Comparison of ENCODE assay signal across 8 cellular contexts in genomic region chr20:4949833-4950178, GRCh38. TPM values are rescaled to one million over a fixed set of nuclear protein-coding genes. Genes with fewer than 3 reads are reported as not detected.
DNase-seq lines count a peak whose midpoint lies in the region; ATAC-seq and TF ChIP-seq lines count a peak whose summit lies in the region.

No MANE protein-coding gene starts in this region.

- no peak overlapping the region for H3K4me2 ChIP-seq in neural cell (ENCODE audit: low read length)

- H3K27ac ChIP-seq in A673 (ENCODE audit: low read depth, low read length, poor library complexity, severe bottlenecking) (no peak overlapping the region), WERI-Rb-1 (no peak overlapping the region), neural cell (ENCODE audit: low read length) (no peak overlapping the region)

- intact Hi-C loops in A673 (cut with micrococcal nuclease; ENCODE audit: unreplicated experiment): no loop called here

- DNase-seq in A673 (ENCODE audit: low spot score): peak; percentile 43
- no peak for DNase-seq in WERI-Rb-1
- no peak for DNase-seq in epithelial cell of proximal tubule (ENCODE audit: low read depth)
- DNase-seq in NK-92 treated with Interleukin-12 subunit alpha and Interleukin-12 subunit beta, amount 100 ng/mL, for 24 hours (lab: John Stamatoyannopoulos, UW): no peak
- no peak for DNase-seq in NCI-H1436 treated with DMSO at 0.1 percent for 48 hours (lab: John Stamatoyannopoulos, UW)

- no peak overlapping the region for H2AFZ ChIP-seq in neural cell (ENCODE audit: low read depth, low read length)

- no peak for TF ChIP-seq EP300 in neural cell (conservative IDR thresholded peaks at IDR 0.05; ENCODE audit: poor library complexity, severe bottlenecking)

- TF ChIP-seq RAD21 in neural cell (conservative IDR thresholded peaks at IDR 0.05): no peak

- peaks cover 5% of the 10 kb centered on the region for H3K4me1 ChIP-seq in A673 (ENCODE audit: insufficient read depth, low read length, poor library complexity, severe bottlenecking)

- H3K9me3 ChIP-seq in A673 (ENCODE audit: low read depth, low read length, poor library complexity, severe bottlenecking) (peaks cover 4% of the 10 kb centered on the region), WERI-Rb-1 (ENCODE audit: severe bottlenecking) (peaks cover 8% of the 10 kb centered on the region), neural cell (ENCODE audit: low read length) (peaks cover 4% of the 10 kb centered on the region)

- POLR2A ChIA-PET in A673 (lab: Charles Lee; ENCODE audit: low non-redundant PET): no interaction called here

- H3K9me2 ChIP-seq in neural cell (ENCODE audit: insufficient read depth, low read length): no peaks in the 10 kb centered on the region

- no peak overlapping the region for H3K4me3 ChIP-seq in A673 (ENCODE audit: low read depth, low read length, poor library complexity, severe bottlenecking)
- H3K4me3 ChIP-seq in WERI-Rb-1 (ENCODE audit: low read depth, low read length): no peak overlapping the region
- H3K4me3 ChIP-seq in epithelial cell of proximal tubule (ENCODE audit: low read depth, low read length): no peak overlapping the region
- H3K4me3 ChIP-seq in neural cell (ENCODE audit: low read length): no peak overlapping the region

- no peaks in the 10 kb centered on the region for H4K20me1 ChIP-seq in neural cell (ENCODE audit: insufficient read depth)

- peak; percentile 60 for ATAC-seq in HG03342 (IDR thresholded peaks at IDR 0.05; ENCODE audit: unreplicated experiment)

- H3F3A ChIP-seq in neural cell (ENCODE audit: insufficient read depth, low read length, poor library complexity, severe bottlenecking): no peaks in the 10 kb centered on the region

- peaks cover 5% of the 10 kb centered on the region for H3K36me3 ChIP-seq in A673 (ENCODE audit: insufficient read depth, low read length, poor library complexity, severe bottlenecking)
- H3K36me3 ChIP-seq in WERI-Rb-1: peaks cover 9% of the 10 kb centered on the region
- H3K36me3 ChIP-seq in neural cell (ENCODE audit: insufficient read depth, low read length): no peaks in the 10 kb centered on the region

- H3K79me2 ChIP-seq in neural cell (replicated peaks; ENCODE audit: insufficient read depth, low read length): no peaks in the 10 kb centered on the region

- CTCF ChIA-PET in A673 (lab: Charles Lee): no interaction called here

- BruUV-seq in A673 (replicated peaks; lab: Mats Ljungman, UMichigan): no TSS peak

- H3K27me3 ChIP-seq in A673 (replicated peaks; ENCODE audit: insufficient read depth, low read depth, low read length, poor library complexity) (no peaks in the 10 kb centered on the region), WERI-Rb-1 (ENCODE audit: insufficient read depth, low read depth, severe bottlenecking) (no peaks in the 10 kb centered on the region), neural cell (ENCODE audit: insufficient read depth, low read depth, low read length) (no peaks in the 10 kb centered on the region)

- TF ChIP-seq CTCF in A673 (conservative IDR thresholded peaks at IDR 0.05; ENCODE audit: low read depth, low read length) (peak; percentile 63), GM12872 (IDR thresholded peaks at IDR 0.05; ENCODE audit: insufficient read depth, low read depth, low read length) (peak; percentile 75), WERI-Rb-1 (IDR thresholded peaks at IDR 0.05; ENCODE audit: low read depth, low read length) (peak; percentile 59), epithelial cell of proximal tubule (conservative IDR thresholded peaks at IDR 0.05; ENCODE audit: low read depth, low read length) (peak; percentile 65), neural cell (IDR thresholded peaks at IDR 0.05; ENCODE audit: poor library complexity, severe bottlenecking) (peak; percentile 47)

- no peak overlapping the region for H3K9ac ChIP-seq in neural cell (ENCODE audit: low read length)

TF ChIP-seq in neural cell, 6 proteins besides CTCF, POLR2A, EP300 and RAD21:
- no peak for TF ChIP-seq SMC3 (conservative IDR thresholded peaks at IDR 0.05; ENCODE audit: poor library complexity)
- no peak for TF ChIP-seq EZH2 (IDR thresholded peaks at IDR 0.05; ENCODE audit: borderline replicate concordance, insufficient read depth, low read length, poor library complexity, severe bottlenecking)
- no peak for TF ChIP-seq REST (IDR thresholded peaks at IDR 0.05; ENCODE audit: borderline replicate concordance)
- no peak for TF ChIP-seq TAF1 (IDR thresholded peaks at IDR 0.05; ENCODE audit: low read depth)
- no peak for TF ChIP-seq MXI1 (conservative IDR thresholded peaks at IDR 0.05; ENCODE audit: poor library complexity, severe bottlenecking)
- TF ChIP-seq POLR2AphosphoS5 (IDR thresholded peaks at IDR 0.05): no peak

RNA-seq across cellular contexts. Expression of gene SLC23A2, which starts 51.5 kb away (rescaled TPM):
- total RNA-seq in A673 (2021): 29.4 and 31.5 TPM in 2 replicates
- total RNA-seq in epithelial cell of proximal tubule: 5.3 and 9.3 TPM in 2 replicates
- polyA plus RNA-seq in neural cell: 38.3 and 44.3 TPM in 2 replicates
- 50.9 and 56.4 TPM in 2 replicates for polyA minus RNA-seq in neural cell
